9 cellular contexts compared by ENCODE assay signal in genomic region chr14:69260979-69261605, GRCh38. TPM values are rescaled to one million over a fixed set of nuclear protein-coding genes. Genes with fewer than 3 reads are reported as not detected.
DNase-seq lines count a peak whose midpoint lies in the region; ATAC-seq and TF ChIP-seq lines count a peak whose summit lies in the region.
"Had no signal": no experiment of that assay in that cellular context is flagged by ENCODE, and none has a peak within 500 bp of the region (broad histone marks: within the 10 kb centered on the region; RNA-seq: fewer than 3 reads in every experiment).

No MANE protein-coding gene starts in this region.

- no peaks in the 10 kb centered on the region for H3K36me3 ChIP-seq in ES-I3 (ENCODE audit: insufficient read depth, low read length)
- no peaks in the 10 kb centered on the region for H3K36me3 ChIP-seq in HUES64 (ENCODE audit: insufficient read depth, low read length)
- H3K36me3 ChIP-seq in gastroesophageal sphincter = no peaks in the 10 kb centered on the region

- H3K27me3 ChIP-seq in HUES64 (ENCODE audit: insufficient read depth, low read length) = peaks cover 58% of the 10 kb centered on the region
- H3K27me3 ChIP-seq in gastroesophageal sphincter = peaks cover 59% of the 10 kb centered on the region

- no peak for TF ChIP-seq POLR2A in gastroesophageal sphincter (IDR thresholded peaks at IDR 0.05)

- H3K4me1 ChIP-seq in ES-I3 (ENCODE audit: insufficient read depth, low read length) (0 out of 2 replicates have a peak, but pooled peaks cover 3% of the 10 kb centered on the region), HUES64 (ENCODE audit: insufficient read depth, low read length) (peaks cover 10% of the 10 kb centered on the region; the same call in 1 of the 2 replicates), gastroesophageal sphincter (peaks cover 0 to 45% (median 22%) of the 10 kb centered on the region in 3 donors)

- H3K27ac ChIP-seq in HUES64 (ENCODE audit: low read depth, low read length) (no peak overlapping the region), gastroesophageal sphincter (peak overlapping the region in 3 of 4 donors; percentile 45 to 76 (median 71))

- H3K9me3 ChIP-seq in ES-I3 (ENCODE audit: control insufficient read depth, insufficient read depth, low read length) (no peaks in the 10 kb centered on the region), HUES64 (ENCODE audit: insufficient read depth, low read depth, low read length) (no peaks in the 10 kb centered on the region), gastroesophageal sphincter (no peaks in the 10 kb centered on the region)

- ATAC-seq in gastroesophageal sphincter = peak; percentile 26
- no peak for ATAC-seq in HG02763 (IDR thresholded peaks at IDR 0.05; ENCODE audit: unreplicated experiment)

- peak overlapping the region; percentile 69; the same call in 1 of the 2 replicates for H3K9ac ChIP-seq in ES-I3 (ENCODE audit: low read depth, low read length)
- H3K9ac ChIP-seq in HUES64 (ENCODE audit: low read depth, low read length) = peak overlapping the region; percentile 24; the same call in 1 of the 2 replicates

- peak overlapping the region; percentile 74 for H3K4me3 ChIP-seq in HUES64 (ENCODE audit: low read length)
- peak overlapping the region; percentile 48 to 71 for H3K4me3 ChIP-seq in gastroesophageal sphincter

- intact Hi-C loops in posterior cingulate gyrus (cut with DNase I) = loop anchor here (5.0 kb wide), 1 partner anchor 91 kb away; no protein-coding TSS in a partner anchor

- peak in 3 of 4 experiments; percentile 53 to 85 (median 55) for TF ChIP-seq CTCF in gastroesophageal sphincter (IDR thresholded peaks at IDR 0.05)

- TF ChIP-seq EP300 in gastroesophageal sphincter (IDR thresholded peaks at IDR 0.05) = no peak

- peak; percentile 49 for DNase-seq in activated T-cell treated with anti-CD3 and anti-CD28 coated beads, Interleukin-2, amount 50 U/mL, for 1 hour
- DNase-seq in posterior cingulate gyrus = peak in 7 of 10 donors; percentile 25 to 89 (median 36)
- no peak for DNase-seq in OCI-M2 (lab: John Stamatoyannopoulos, UW; ENCODE audit: unreplicated experiment)
- DNase-seq in RKO (ENCODE audit: low spot score) = no peak

- whole genome bisulfite sequencing in HUES64 = 1% methylated on average over 55 of the region's 55 CpGs
- WGBS in gastroesophageal sphincter (ENCODE audit: low coverage in 1 of 2), 2 donors = 0 to 3% methylated on average over 1 to 5 of the region's 55 CpGs

RNA-seq across cellular contexts. Expression of gene GALNT16, which starts 1.1 kb away (rescaled TPM):
- polyA plus RNA-seq in HUES64 (2013, experiment 1 of 2) = 2.2 TPM
- 4.3 TPM for polyA plus RNA-seq in HUES64 (2013, experiment 2 of 2)
- 10 to 100 TPM in 1 of 4 donors, 1 to 10 TPM in 3; 3.7 to 16.2 (median 6.7) TPM for total RNA-seq in gastroesophageal sphincter
- total RNA-seq: T-helper 2 cell treated with Interferon-gamma antibody and Interleukin-4, amounts not matched to agents 100 ng/mL and 5 ng/mL, for 36 hours had no signal

Comparison
In these comparisons a context has a peak if more than half of its experiments do, and no peak if none do; other contexts are left out.
1. DNase-seq: peak in activated T-cell treated with anti-CD3 and anti-CD28 coated beads, Interleukin-2, amount 50 U/mL, for 1 hour (single experiment) and posterior cingulate gyrus (7 of 10); none in OCI-M2 (single experiment) and RKO (single experiment).